In genomic region chr16:17314148-17314547, GRCh38 we compare ENCODE assay signal across 18 cellular contexts.
DNase-seq lines count a peak whose midpoint lies in the region; ATAC-seq and TF ChIP-seq lines count a peak whose summit lies in the region.
"Had no signal": no experiment of that assay in that cellular context is flagged by ENCODE, and none has a peak within 500 bp of the region (broad histone marks: within the 10 kb centered on the region; RNA-seq: fewer than 3 reads in every experiment).

No MANE protein-coding gene starts in this region.

- no peak for DNase-seq in right cardiac atrium
- DNase-seq in left cardiac atrium = no peak
- no peak for DNase-seq in D341Med (ENCODE audit: low spot score)
- no peak for DNase-seq in AG08395 (ENCODE audit: low spot score)
- DNase-seq in erythroblast (lab: John Stamatoyannopoulos, UW) = no peak
- DNase-seq in MM.1S = no peak
- DNase-seq: activated CD4-positive, alpha-beta T cell treated with anti-CD3 and anti-CD28 coated beads, Interleukin-2, amount 50 U/mL, for 4 hours; activated T-cell treated with anti-CD3 and anti-CD28 coated beads, Interleukin-2, amount 50 U/mL, for 48 hours; H9; head of caudate nucleus; mesendoderm; NCI-H1105 treated with DMSO at 0.1 percent for 48 hours; NCI-H748 treated with DMSO at 0.1 percent for 48 hours; upper lobe of left lung had no signal

- H3K79me2 ChIP-seq in MM.1S (ENCODE audit: low read length) = peaks cover 42% of the 10 kb centered on the region

- TF ChIP-seq CTCF in gastroesophageal sphincter (IDR thresholded peaks at IDR 0.05) (no peak), MM.1S (IDR thresholded peaks at IDR 0.05; ENCODE audit: low read length) (no peak)

- no peaks in the 10 kb centered on the region for H4K20me1 ChIP-seq in MM.1S (ENCODE audit: insufficient read depth, low read length)

- no peak overlapping the region for H3K9ac ChIP-seq in skeletal muscle tissue (ENCODE audit: low read depth in 1 of 3, low read length in 3 of 3)
- H3K9ac ChIP-seq in MM.1S (ENCODE audit: low read length) = no peak overlapping the region

- peaks cover 6% of the 10 kb centered on the region for H3K4me1 ChIP-seq in right cardiac atrium (ENCODE audit: control insufficient read depth, insufficient read depth, low read length)
- peaks cover 11 to 67% (median 24%) of the 10 kb centered on the region in 3 donors for H3K4me1 ChIP-seq in gastroesophageal sphincter
- H3K4me1 ChIP-seq in skeletal muscle tissue (ENCODE audit: control insufficient read depth in 3 of 3, insufficient read depth in 3 of 3, low read length in 3 of 3) = peaks cover 3 to 7% (median 6%) of the 10 kb centered on the region in 3 donors
- no peaks in the 10 kb centered on the region for H3K4me1 ChIP-seq in MM.1S (ENCODE audit: low read length)

- no peak for TF ChIP-seq EP300 in gastroesophageal sphincter (IDR thresholded peaks at IDR 0.05)

- H3K9me2 ChIP-seq in MM.1S (replicated peaks; ENCODE audit: insufficient read depth, low read length) = no peaks in the 10 kb centered on the region

- H3K9me3 ChIP-seq in right cardiac atrium (ENCODE audit: control insufficient read depth, low read length) (no peaks in the 10 kb centered on the region), gastroesophageal sphincter (no peaks in the 10 kb centered on the region), skeletal muscle tissue (ENCODE audit: control insufficient read depth in 3 of 3, low read length in 3 of 3) (no peaks in the 10 kb centered on the region), MM.1S (replicated peaks; ENCODE audit: insufficient read depth, low read length) (no peaks in the 10 kb centered on the region)
- H3K9me3 ChIP-seq: neutrophil, upper lobe of left lung had no signal

- H3K27ac ChIP-seq in right cardiac atrium (ENCODE audit: low read length) (peak overlapping the region; percentile 88), gastroesophageal sphincter (peak overlapping the region; percentile 92 to 96 (median 94)), skeletal muscle tissue (ENCODE audit: low read depth, low read length) (peak overlapping the region; percentile 44), MM.1S (ENCODE audit: low read length) (no peak overlapping the region)
- H3K27ac ChIP-seq: neutrophil had no signal

- H3K4me2 ChIP-seq in MM.1S (ENCODE audit: low read depth, low read length) = no peak overlapping the region

- no peaks in the 10 kb centered on the region for H3F3A ChIP-seq in MM.1S (ENCODE audit: insufficient read depth, low read length)

- no peak for TF ChIP-seq POLR2A in gastroesophageal sphincter (IDR thresholded peaks at IDR 0.05)
- TF ChIP-seq POLR2A in erythroblast (IDR thresholded peaks at IDR 0.05; ENCODE audit: low read length) = no peak

- intact Hi-C loops in right cardiac atrium (cut with DNase I) = no loop called here
- intact Hi-C loops in left cardiac atrium (cut with DNase I) = no loop called here

- no peaks in the 10 kb centered on the region for H3K27me3 ChIP-seq in right cardiac atrium (ENCODE audit: control insufficient read depth, insufficient read depth)
- H3K27me3 ChIP-seq in gastroesophageal sphincter = no peaks in the 10 kb centered on the region
- H3K27me3 ChIP-seq in skeletal muscle tissue (ENCODE audit: control insufficient read depth in 3 of 3, insufficient read depth in 3 of 3, low read length in 3 of 3) = no peaks in the 10 kb centered on the region
- H3K27me3 ChIP-seq in MM.1S (replicated peaks; ENCODE audit: insufficient read depth, low read length) = no peaks in the 10 kb centered on the region
- H3K27me3 ChIP-seq: neutrophil, upper lobe of left lung had no signal

- no peak for ATAC-seq in right cardiac atrium
- ATAC-seq in left cardiac atrium = no peak
- ATAC-seq in gastroesophageal sphincter = no peak
- ATAC-seq: activated naive CD4-positive, alpha-beta T cell treated with anti-CD3 and anti-CD28 coated beads, Interleukin-2, amount 50 U/mL, for 72 hours had no signal

- 79% methylated on average over 5 of the region's 5 CpGs for WGBS in right cardiac atrium
- 73 to 81% methylated on average over 3 to 5 of the region's 5 CpGs for WGBS in gastroesophageal sphincter (ENCODE audit: low coverage in 1 of 2), 2 donors

- no peak overlapping the region for H3K4me3 ChIP-seq in right cardiac atrium (ENCODE audit: low read length)
- H3K4me3 ChIP-seq in gastroesophageal sphincter = no peak overlapping the region
- H3K4me3 ChIP-seq in skeletal muscle tissue (ENCODE audit: low read length in 3 of 3) = no peak overlapping the region
- H3K4me3 ChIP-seq in MM.1S (ENCODE audit: low read length) = no peak overlapping the region
- H3K4me3 ChIP-seq: upper lobe of left lung had no signal

- H2AFZ ChIP-seq in MM.1S (ENCODE audit: low read length) = no peak overlapping the region

- H3K36me3 ChIP-seq in gastroesophageal sphincter (no peaks in the 10 kb centered on the region), skeletal muscle tissue (ENCODE audit: control insufficient read depth in 3 of 3, insufficient read depth in 3 of 3, low read length in 3 of 3) (no peaks in the 10 kb centered on the region), MM.1S (replicated peaks; ENCODE audit: insufficient read depth, low read length) (no peaks in the 10 kb centered on the region)
- H3K36me3 ChIP-seq: neutrophil, upper lobe of left lung had no signal
